ENCODE assay signal across 11 cellular contexts in the genomic region with DNA sequence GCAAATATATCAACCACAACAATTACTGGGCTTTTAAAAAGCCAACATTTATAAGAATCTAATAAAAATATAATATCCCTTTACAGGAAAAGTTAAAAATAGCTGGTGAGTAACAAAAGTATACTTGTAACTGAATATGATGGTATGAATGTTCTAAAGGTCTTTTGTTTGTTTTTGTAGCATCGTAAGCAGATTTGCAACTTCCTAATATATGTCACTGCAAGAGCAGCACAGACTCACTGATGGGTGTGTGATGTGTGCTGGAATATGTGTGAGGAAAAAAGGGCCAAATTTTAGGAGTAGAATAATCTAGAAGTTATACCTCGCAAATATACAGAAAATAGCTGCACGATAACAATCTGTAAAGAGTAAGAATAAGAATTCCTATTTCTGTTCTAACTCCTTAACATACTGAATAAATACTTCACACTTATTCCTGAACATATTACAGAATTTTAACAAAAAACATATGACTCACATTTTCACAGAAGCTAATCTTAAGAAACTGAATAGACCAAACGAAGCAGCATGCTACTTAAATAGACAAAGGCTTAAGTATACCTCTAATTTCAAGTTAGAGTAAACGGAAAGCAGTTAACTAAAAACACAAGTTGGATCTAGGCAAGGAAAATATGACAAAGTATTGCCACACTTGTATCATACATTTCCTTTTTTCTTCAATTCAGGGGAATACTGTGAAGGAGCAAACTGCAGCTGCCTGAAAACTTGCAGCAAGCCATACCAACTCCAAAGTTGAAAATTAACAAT. TPM values are rescaled to one million over a fixed set of nuclear protein-coding genes. Genes with fewer than 3 reads are reported as not detected.
DNase-seq lines count a peak whose midpoint lies in the region; ATAC-seq, FAIRE-seq and TF ChIP-seq lines count a peak whose summit lies in the region.
"Had no signal": no experiment of that assay in that cellular context is flagged by ENCODE, and none has a peak within 500 bp of the region (broad histone marks: within the 10 kb centered on the region; RNA-seq: fewer than 3 reads in every experiment).

No MANE protein-coding gene starts in this region.

- no peaks in the 10 kb centered on the region for H3K27me3 ChIP-seq in HUES6 (ENCODE audit: control insufficient read depth, insufficient read depth, low read length)
- no peaks in the 10 kb centered on the region for H3K27me3 ChIP-seq in bronchial epithelial cell (ENCODE audit: control insufficient read depth, insufficient read depth, low read length)
- H3K27me3 ChIP-seq in left ventricle myocardium inferior (ENCODE audit: low read depth): no peaks in the 10 kb centered on the region
- H3K27me3 ChIP-seq in smooth muscle cell (ENCODE audit: low read depth): no peaks in the 10 kb centered on the region

- H3K9me3 ChIP-seq in HUES6 (ENCODE audit: control insufficient read depth, insufficient read depth, low read depth, low read length) (no peaks in the 10 kb centered on the region), left ventricle myocardium inferior (replicated peaks) (no peaks in the 10 kb centered on the region), smooth muscle cell (replicated peaks; ENCODE audit: low read depth) (no peaks in the 10 kb centered on the region)

- peaks cover 21% of the 10 kb centered on the region for H3K36me3 ChIP-seq in HUES6 (ENCODE audit: control insufficient read depth, insufficient read depth, low read length)
- H3K36me3 ChIP-seq in bronchial epithelial cell (ENCODE audit: control insufficient read depth, insufficient read depth, low read length): no peaks in the 10 kb centered on the region
- peaks cover 18% of the 10 kb centered on the region for H3K36me3 ChIP-seq in left ventricle myocardium inferior
- no peaks in the 10 kb centered on the region for H3K36me3 ChIP-seq in smooth muscle cell (ENCODE audit: low read depth)

- no peak for TF ChIP-seq CTCF in bronchial epithelial cell (IDR thresholded peaks at IDR 0.05; ENCODE audit: insufficient read depth, low read length, severe bottlenecking)
- no peak for TF ChIP-seq CTCF in left ventricle myocardium inferior (IDR thresholded peaks at IDR 0.05; ENCODE audit: borderline replicate concordance)
- no peak for TF ChIP-seq CTCF in smooth muscle cell (IDR thresholded peaks at IDR 0.05; ENCODE audit: borderline replicate concordance, insufficient read depth, poor library complexity, severe bottlenecking)

- WGBS in smooth muscle cell (ENCODE audit: low lambda C conversion rate): 37% methylated on average over 5 of the region's 5 CpGs

- ATAC-seq in GM21723 (IDR thresholded peaks at IDR 0.05; ENCODE audit: unreplicated experiment) (no peak), GM21529 (IDR thresholded peaks at IDR 0.05; ENCODE audit: unreplicated experiment) (no peak)

- H2AFZ ChIP-seq in smooth muscle cell (ENCODE audit: low read depth): no peak overlapping the region

- DNase-seq in bronchial epithelial cell (ENCODE audit: low read depth): peak; percentile 32
- DNase-seq in left ventricle myocardium inferior: no peak
- no peak for DNase-seq in smooth muscle cell (lab: John Stamatoyannopoulos, UW; ENCODE audit: unreplicated experiment)
- no peak for DNase-seq in ureter (ENCODE audit: low spot score)
- no peak for DNase-seq in COLO829 (ENCODE audit: low spot score)
- DNase-seq: effector CD4-positive, alpha-beta T cell; NCI-H2171 treated with DMSO at 0.1 percent for 48 hours had no signal

- H3K79me2 ChIP-seq in smooth muscle cell (ENCODE audit: low read depth): peaks cover 25% of the 10 kb centered on the region

- peak overlapping the region; percentile 4; the same call in 1 of the 2 replicates for H3K4me3 ChIP-seq in HUES6 (ENCODE audit: low read depth, low read length)
- no peak overlapping the region for H3K4me3 ChIP-seq in bronchial epithelial cell (ENCODE audit: low read depth, low read length)
- peak overlapping the region; percentile 36 for H3K4me3 ChIP-seq in left ventricle myocardium inferior
- peak overlapping the region; percentile 35 for H3K4me3 ChIP-seq in smooth muscle cell

- no peak for FAIRE-seq in bronchial epithelial cell (lab: Jason Lieb, UNC)

- peaks cover 51% of the 10 kb centered on the region for H3K4me1 ChIP-seq in HUES6 (ENCODE audit: control insufficient read depth, insufficient read depth, low read length)
- peaks cover 67% of the 10 kb centered on the region for H3K4me1 ChIP-seq in left ventricle myocardium inferior
- peaks cover 52% of the 10 kb centered on the region for H3K4me1 ChIP-seq in smooth muscle cell (ENCODE audit: low read depth)

- intact Hi-C loops in left ventricle myocardium inferior (cut with micrococcal nuclease): no loop called here

- peaks cover 4% of the 10 kb centered on the region for H3F3A ChIP-seq in smooth muscle cell (ENCODE audit: low read depth)

- H3K9ac ChIP-seq in HUES6 (ENCODE audit: low read length): no peak overlapping the region
- peak overlapping the region; percentile 65 for H3K9ac ChIP-seq in smooth muscle cell (ENCODE audit: low read depth)
- H3K9ac ChIP-seq: KMS-11 had no signal

- peak overlapping the region; percentile 96 for H3K4me2 ChIP-seq in smooth muscle cell
- H3K4me2 ChIP-seq: KMS-11 had no signal

- H4K20me1 ChIP-seq in smooth muscle cell (ENCODE audit: low read depth): no peaks in the 10 kb centered on the region

- H3K27ac ChIP-seq in HUES6 (ENCODE audit: low read depth, low read length) (peak overlapping the region; percentile 56; the same call in 1 of the 2 replicates), left ventricle myocardium inferior (replicated peaks) (peak overlapping the region; percentile 62), smooth muscle cell (ENCODE audit: low read depth) (peak overlapping the region; percentile 91)
- H3K27ac ChIP-seq: KMS-11 had no signal

RNA-seq across cellular contexts. Expression of a gene that starts 9.6 kb away (rescaled TPM):
- total RNA-seq in bronchial epithelial cell: 0.13 and 0.26 TPM in 2 replicates
- 59.7 TPM for total RNA-seq in left ventricle myocardium inferior
- total RNA-seq in smooth muscle cell: 27.8 and 37.5 TPM in 2 replicates
- 18.2 and 24.3 TPM in 2 replicates for polyA plus RNA-seq in smooth muscle cell
- 8.5 TPM for total RNA-seq in ureter
